2 cellular contexts compared by ENCODE assay signal in the genomic region with DNA sequence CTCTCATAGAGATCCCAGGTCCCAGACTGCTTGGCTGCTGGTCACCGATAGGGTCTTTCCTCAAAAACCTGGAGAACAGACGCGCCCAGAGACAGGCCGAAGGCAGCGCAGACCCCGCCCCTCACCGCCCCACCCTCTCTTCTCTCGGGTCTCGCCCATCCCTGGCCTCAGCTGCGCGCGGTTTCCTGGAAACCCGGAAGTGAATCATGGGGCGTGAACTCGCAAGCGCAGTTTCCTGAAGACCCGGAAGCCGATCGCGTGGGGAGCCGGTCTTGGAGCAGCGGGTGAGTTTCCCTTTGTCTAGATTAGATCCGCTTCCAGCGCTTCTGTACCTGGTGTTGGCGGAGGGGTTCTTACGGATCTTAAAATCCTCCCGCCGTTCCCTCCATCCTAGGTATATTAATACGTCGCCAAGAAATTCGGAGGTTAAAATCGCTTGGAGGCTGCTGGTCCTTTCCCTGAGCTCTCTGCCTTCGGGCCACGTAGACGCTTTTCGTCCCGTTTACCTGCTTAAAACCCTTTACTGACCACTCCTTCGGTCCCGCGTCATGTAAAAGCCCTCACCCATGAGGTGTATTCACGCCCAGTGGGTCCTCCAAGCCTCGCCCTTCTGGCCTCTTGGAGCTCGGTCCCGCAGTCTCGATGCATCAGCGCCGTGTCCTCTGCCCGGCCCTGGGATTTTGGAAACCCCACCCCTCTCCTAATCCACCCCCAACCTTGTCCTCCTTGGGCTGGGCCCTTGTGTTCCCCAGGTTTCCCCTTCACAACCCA.
A peak's percentile ranks its signal among the peaks of the same experiment; 100 is the strongest.
TF ChIP-seq lines count a peak whose summit lies in the region.

A gene (plus strand): TSS at position 230 of the 771 bp plus-strand sequence. CDS start 48,293 bp downstream, outside the sequence.

TF ChIP-seq in H1, 55 proteins besides CTCF, POLR2A, EP300 and RAD21:
- TF ChIP-seq BRCA1 (IDR thresholded peaks at IDR 0.05; ENCODE audit: low read depth, low read length): no peak
- no peak for TF ChIP-seq SRF (IDR thresholded peaks at IDR 0.05; ENCODE audit: low read depth, low read length)
- 0 out of 2 replicates have a peak, but pooled peaks have one; percentile 10 for TF ChIP-seq EGR1 (IDR thresholded peaks at IDR 0.05; ENCODE audit: borderline replicate concordance, low read depth, low read length)
- peak; percentile 27 for TF ChIP-seq KDM4A (IDR thresholded peaks at IDR 0.05; ENCODE audit: low read depth, low read length, severe bottlenecking)
- peak; percentile 59; the same call in 1 of the 2 replicates for TF ChIP-seq CHD2 (IDR thresholded peaks at IDR 0.05; ENCODE audit: low read length)
- no peak for TF ChIP-seq CEBPB (IDR thresholded peaks at IDR 0.05; ENCODE audit: low read depth, low read length)
- peak; percentile 64; the same call in 1 of the 2 replicates for TF ChIP-seq GABPA (IDR thresholded peaks at IDR 0.05; ENCODE audit: borderline replicate concordance, insufficient read depth, low read length)
- no peak for TF ChIP-seq BACH1 (IDR thresholded peaks at IDR 0.05; ENCODE audit: low read length)
TF ChIP-seq in H1: peak in this region for 4.

TF ChIP-seq in HEK293T, 16 proteins besides CTCF, POLR2A, EP300 and RAD21:
- TF ChIP-seq FOXA1 (IDR thresholded peaks at IDR 0.05) (no peak), LEF1 (IDR thresholded peaks at IDR 0.05; ENCODE audit: borderline replicate concordance) (no peak), CTBP1 (IDR thresholded peaks at IDR 0.05; ENCODE audit: borderline replicate concordance) (no peak), TARDBP (IDR thresholded peaks at IDR 0.05) (no peak), BHLHE40 (IDR thresholded peaks at IDR 0.05; ENCODE audit: borderline replicate concordance) (no peak), HDGF (IDR thresholded peaks at IDR 0.05; ENCODE audit: borderline replicate concordance) (no peak), L3MBTL2 (conservative IDR thresholded peaks at IDR 0.05) (no peak), SUZ12 (IDR thresholded peaks at IDR 0.05) (no peak), ELF4 (IDR thresholded peaks at IDR 0.05) (no peak), FOXM1 (IDR thresholded peaks at IDR 0.05; ENCODE audit: borderline replicate concordance) (no peak), NFRKB (IDR thresholded peaks at IDR 0.05) (no peak), ARNT (IDR thresholded peaks at IDR 0.05) (no peak), SP1 (IDR thresholded peaks at IDR 0.05) (no peak), FOXK2 (IDR thresholded peaks at IDR 0.05) (no peak), ZNF384 (IDR thresholded peaks at IDR 0.05) (no peak)
- TF ChIP-seq, protein P1, sequence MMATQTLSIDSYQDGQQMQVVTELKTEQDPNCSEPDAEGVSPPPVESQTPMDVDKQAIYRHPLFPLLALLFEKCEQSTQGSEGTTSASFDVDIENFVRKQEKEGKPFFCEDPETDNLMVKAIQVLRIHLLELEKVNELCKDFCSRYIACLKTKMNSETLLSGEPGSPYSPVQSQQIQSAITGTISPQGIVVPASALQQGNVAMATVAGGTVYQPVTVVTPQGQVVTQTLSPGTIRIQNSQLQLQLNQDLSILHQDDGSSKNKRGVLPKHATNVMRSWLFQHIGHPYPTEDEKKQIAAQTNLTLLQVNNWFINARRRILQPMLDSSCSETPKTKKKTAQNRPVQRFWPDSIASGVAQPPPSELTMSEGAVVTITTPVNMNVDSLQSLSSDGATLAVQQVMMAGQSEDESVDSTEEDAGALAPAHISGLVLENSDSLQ (IDR thresholded peaks at IDR 0.05): no peak
